In the genomic region with DNA sequence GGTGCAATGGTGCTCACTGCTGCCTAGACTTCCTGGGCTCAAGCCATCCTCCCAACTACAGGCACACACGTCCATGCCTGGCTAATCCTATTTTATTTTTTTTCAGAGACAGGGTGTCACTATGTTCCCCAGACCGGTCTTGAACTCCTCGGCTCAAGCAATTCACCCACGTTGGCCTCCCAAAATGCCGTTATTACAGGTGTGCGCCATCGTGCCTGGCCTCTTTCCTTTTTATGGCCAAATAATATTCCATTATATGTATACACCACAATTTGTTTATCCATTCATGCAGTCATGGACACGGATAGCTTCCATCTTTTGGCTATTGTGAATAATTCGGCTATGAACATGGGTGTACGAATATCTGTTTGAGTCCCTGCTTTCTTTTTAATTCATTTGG, we compare ENCODE assay signal across 9 cellular contexts. TPM values are rescaled to one million over a fixed set of nuclear protein-coding genes. Genes with fewer than 3 reads are reported as not detected.
A peak's percentile ranks its signal among the peaks of the same experiment; 100 is the strongest.
DNase-seq lines count a peak whose midpoint lies in the region; ATAC-seq, FAIRE-seq and TF ChIP-seq lines count a peak whose summit lies in the region.
"Had no signal": no experiment of that assay in that cellular context is flagged by ENCODE, and none has a peak within 500 bp of the region (broad histone marks: within the 10 kb centered on the region; RNA-seq: fewer than 3 reads in every experiment).

No MANE protein-coding gene starts in this region.

- H3K36me3 Mint-ChIP-seq in osteocyte (ENCODE audit: unreplicated experiment), result no peaks in the 10 kb centered on the region

- H3K4me1 Mint-ChIP-seq in osteocyte (ENCODE audit: unreplicated experiment), result peaks cover 16% of the 10 kb centered on the region

- H3K23me2 ChIP-seq in H1 (ENCODE audit: low read depth, low read length), result peaks cover 7% of the 10 kb centered on the region

- H4K20me1 ChIP-seq in DND-41 (ENCODE audit: insufficient read depth, low read length) (no peaks in the 10 kb centered on the region), MM.1S (ENCODE audit: insufficient read depth, low read length) (no peaks in the 10 kb centered on the region), H1 (replicated peaks in 1 of 2; ENCODE audit: control insufficient read depth in 1 of 2, insufficient read depth in 2 of 2, low read length in 2 of 2) (no peaks in the 10 kb centered on the region)

- no peak for TF ChIP-seq RAD21 in H1 (IDR thresholded peaks at IDR 0.05 in 1 of 2, conservative IDR thresholded peaks at IDR 0.05 in 1 of 2; ENCODE audit: low read depth in 2 of 2, low read length in 2 of 2)

- 0 out of 2 replicates have a peak overlapping the region, but pooled peaks have one; percentile 28 for H2AK5ac ChIP-seq in H1 (ENCODE audit: low read depth, low read length)

- no peak overlapping the region for H2BK5ac ChIP-seq in H1 (ENCODE audit: low read depth, low read length)

- H3K56ac ChIP-seq in H1 (replicated peaks; ENCODE audit: insufficient read length, low read depth, low read length), result no peak overlapping the region

- H3K27me3 Mint-ChIP-seq in osteocyte (ENCODE audit: unreplicated experiment), result no peaks in the 10 kb centered on the region

- H2BK20ac ChIP-seq in H1 (ENCODE audit: low read length), result no peak overlapping the region

- ATAC-seq in DND-41 (ENCODE audit: insufficient read depth, low read depth), result no peak

- H3K4me2 ChIP-seq in DND-41 (ENCODE audit: insufficient read depth, low read length) (peak overlapping the region; percentile 70), MM.1S (ENCODE audit: low read depth, low read length) (peak overlapping the region; percentile 88; the same call in 1 of the 2 replicates), H1 (ENCODE audit: insufficient read depth in 1 of 2, low read depth in 2 of 2, low read length in 2 of 2) (peak overlapping the region; percentile 73 to 83; a peak in 3 of 4 replicates)

- peaks cover 3% of the 10 kb centered on the region; the same call in 1 of the 2 replicates for H3K79me1 ChIP-seq in H1 (ENCODE audit: low read depth, low read length)

- H3K14ac ChIP-seq in H1 (ENCODE audit: insufficient read length), result no peak overlapping the region

- H3K4me3 ChIP-seq in DND-41 (ENCODE audit: low read depth in 1 of 2, low read length in 2 of 2), result peak overlapping the region in 1 of 2 experiments; percentile 67; a peak in 2 of 4 replicates
- no peak overlapping the region for H3K4me3 ChIP-seq in MM.1S (ENCODE audit: low read length)
- H3K4me3 ChIP-seq in H1 (ENCODE audit: extremely low read depth in 1 of 4, insufficient read depth in 2 of 4, low read depth in 3 of 4, low read length in 4 of 4), result peak overlapping the region in 1 of 4 experiments; percentile 70; a peak in 3 of 8 replicates

- TF ChIP-seq CTCF in DND-41 (IDR thresholded peaks at IDR 0.05; ENCODE audit: borderline replicate concordance, extremely low read depth, low read length, poor library complexity, severe bottlenecking), result no peak
- TF ChIP-seq CTCF in MM.1S (IDR thresholded peaks at IDR 0.05; ENCODE audit: low read length), result no peak
- TF ChIP-seq CTCF in H1 (IDR thresholded peaks at IDR 0.05; ENCODE audit: control extremely low read depth in 1 of 3, insufficient read depth in 1 of 3, low read depth in 1 of 3, low read length in 3 of 3), result no peak
- TF ChIP-seq CTCF in osteocyte (IDR thresholded peaks at IDR 0.05), result no peak
- TF ChIP-seq CTCF in D721Med (IDR thresholded peaks at IDR 0.05; ENCODE audit: insufficient read depth, missing control alignments), result no peak

- H3K9me2 ChIP-seq in MM.1S (replicated peaks; ENCODE audit: insufficient read depth, low read length), result no peaks in the 10 kb centered on the region

- H3K79me2 ChIP-seq in DND-41 (ENCODE audit: insufficient read depth, low read length) (peaks cover 21% of the 10 kb centered on the region), MM.1S (ENCODE audit: low read length) (peaks cover 26% of the 10 kb centered on the region), H1 (ENCODE audit: control insufficient read depth in 1 of 2, insufficient read depth in 2 of 2, low read length in 2 of 2) (peaks cover 0 to 21% of the 10 kb centered on the region in 2 experiments; a peak in 3 of 4 replicates)

- H3K9me3 Mint-ChIP-seq in osteocyte (ENCODE audit: unreplicated experiment), result no peaks in the 10 kb centered on the region

- H3K27me3 ChIP-seq in DND-41 (ENCODE audit: insufficient read depth, low read length, poor library complexity) (no peaks in the 10 kb centered on the region), MM.1S (replicated peaks; ENCODE audit: insufficient read depth, low read length) (no peaks in the 10 kb centered on the region), H1 (replicated peaks in 1 of 4; ENCODE audit: control insufficient read depth in 3 of 4, extremely low read depth in 1 of 4, insufficient read depth in 3 of 4, low read length in 3 of 4) (no peaks in the 10 kb centered on the region)

- no peak for TF ChIP-seq POLR2A in H1 (IDR thresholded peaks at IDR 0.05; ENCODE audit: control extremely low read depth in 1 of 2, low read depth in 2 of 2, low read length in 2 of 2)

- FAIRE-seq in H1 (lab: Jason Lieb, UNC), result no peak
- FAIRE-seq in D721Med (lab: Jason Lieb, UNC), result no peak
- FAIRE-seq: bronchial epithelial cell had no signal

- no peak overlapping the region for H4K91ac ChIP-seq in H1 (replicated peaks; ENCODE audit: insufficient read length, low read length)

- H2AFZ ChIP-seq in DND-41 (ENCODE audit: low read depth, low read length), result peak overlapping the region; percentile 87
- peak overlapping the region; percentile 94 for H2AFZ ChIP-seq in MM.1S (ENCODE audit: low read length)
- no peak overlapping the region; the same call in 1 of the 2 replicates for H2AFZ ChIP-seq in H1 (ENCODE audit: low read length)

- H3K9ac ChIP-seq in DND-41 (ENCODE audit: low read depth, low read length), result peak overlapping the region; percentile 61; the same call in 1 of the 2 replicates
- H3K9ac ChIP-seq in MM.1S (ENCODE audit: low read length), result no peak overlapping the region
- no peak overlapping the region for H3K9ac ChIP-seq in H1 (replicated peaks in 1 of 4; ENCODE audit: extremely low read depth in 1 of 4, low read depth in 3 of 4, low read length in 3 of 4)

- H2BK12ac ChIP-seq in H1 (ENCODE audit: low read depth, low read length), result no peak overlapping the region

- H3K4me3 Mint-ChIP-seq in osteocyte (ENCODE audit: unreplicated experiment), result peak overlapping the region; percentile 94

- peak overlapping the region; percentile 91 for H3K27ac Mint-ChIP-seq in osteocyte (ENCODE audit: unreplicated experiment)

- H3K36me3 ChIP-seq in DND-41 (ENCODE audit: insufficient read depth, low read length), result peaks cover 10% of the 10 kb centered on the region; the same call in 1 of the 2 replicates
- H3K36me3 ChIP-seq in MM.1S (replicated peaks; ENCODE audit: insufficient read depth, low read length), result no peaks in the 10 kb centered on the region
- H3K36me3 ChIP-seq in H1 (ENCODE audit: control insufficient read depth in 2 of 4, insufficient read depth in 4 of 4, low read length in 3 of 4), result peaks cover 2 to 13% (median 7%) of the 10 kb centered on the region in 4 experiments; a peak in 5 of 8 replicates

- DNase-seq in DND-41 (no peak), MM.1S (no peak), H1 (ENCODE audit: low read depth in 1 of 2, low spot score in 2 of 2) (no peak), osteocyte (ENCODE audit: extremely low spot score, unreplicated experiment) (no peak), NCI-H524 (lab: John Stamatoyannopoulos, UW) (no peak), NOMO-1 treated with dmso at 0.1 percent for 144 hours (lab: John Stamatoyannopoulos, UW; ENCODE audit: unreplicated experiment) (no peak), D721Med (ENCODE audit: insufficient read length, low spot score) (no peak)
- DNase-seq in activated CD4-positive, alpha-beta T cell treated with anti-CD3 and anti-CD28 coated beads for 4 hours, result no peak

- H3F3A ChIP-seq in MM.1S (ENCODE audit: insufficient read depth, low read length), result 0 out of 2 replicates have a peak, but pooled peaks cover 2% of the 10 kb centered on the region

- H3K9me3 ChIP-seq in DND-41 (ENCODE audit: insufficient read depth, low read length, severe bottlenecking) (no peaks in the 10 kb centered on the region), MM.1S (replicated peaks; ENCODE audit: insufficient read depth, low read length) (no peaks in the 10 kb centered on the region), H1 (ENCODE audit: insufficient read depth in 2 of 2, low read depth in 1 of 2, low read length in 1 of 2) (no peaks in the 10 kb centered on the region)

- POLR2A ChIA-PET in H1 (lab: Charles Lee; ENCODE audit: partially characterized antibody), result interaction anchor here (1.2 to 2.3 kb wide), 9 partner anchors 8 to 81 kb away, joined by 3 to 10 read pairs (median 8); a partner anchor contains a TSS

- H3K4me1 ChIP-seq in DND-41 (ENCODE audit: insufficient read depth, low read length) (peaks cover 22% of the 10 kb centered on the region), MM.1S (ENCODE audit: low read length) (peaks cover 9% of the 10 kb centered on the region), H1 (replicated peaks in 1 of 4; ENCODE audit: control insufficient read depth in 3 of 4, insufficient read depth in 4 of 4, low read length in 3 of 4) (peaks cover 0 to 2% (median 0%) of the 10 kb centered on the region in 4 experiments; a peak in 1 of 7 replicates)

- H3K27ac ChIP-seq in DND-41 (ENCODE audit: low read length) (no peak overlapping the region), MM.1S (ENCODE audit: low read length) (no peak overlapping the region), H1 (ENCODE audit: low read depth, low read length) (no peak overlapping the region)

- no peak overlapping the region for H4K5ac ChIP-seq in H1 (ENCODE audit: insufficient read length, low read depth, low read length)

- 89% methylated on average over 10 of the region's 10 CpGs; no CpG with 5 or more reads in 1 of the 2 experiments for WGBS in H1 (ENCODE audit: extremely low coverage in 1 of 2, insufficient coverage in 1 of 2, insufficient read length in 1 of 2, insufficient replicate concordance in 2 of 2, low coverage in 1 of 2, low lambda C conversion rate in 2 of 2, missing lambda C conversion rate in 1 of 2), 2 experiments

- no peak overlapping the region for H3K4ac ChIP-seq in H1 (replicated peaks; ENCODE audit: insufficient read length, low read depth, low read length)

- no peak overlapping the region for H2BK15ac ChIP-seq in H1 (ENCODE audit: low read length)

- H3K23ac ChIP-seq in H1 (ENCODE audit: insufficient read length), result no peak overlapping the region

- CTCF ChIA-PET in H1 (lab: Charles Lee; ENCODE audit: partially characterized antibody), result interaction anchor here (1.1 to 4.7 kb wide), 5 partner anchors 21 to 51 kb away, joined by 3 to 28 read pairs (median 5); no protein-coding TSS in a partner anchor

- no peak overlapping the region for H4K8ac ChIP-seq in H1 (ENCODE audit: extremely low read depth, insufficient read depth, low read length)

- H2BK120ac ChIP-seq in H1 (replicated peaks; ENCODE audit: low read depth, low read length), result no peak overlapping the region

- H3K18ac ChIP-seq in H1 (ENCODE audit: extremely low read depth, low read length), result no peak overlapping the region

- TF ChIP-seq EP300 in H1 (IDR thresholded peaks at IDR 0.05; ENCODE audit: borderline replicate concordance in 1 of 2, low read depth in 2 of 2, low read length in 2 of 2), result no peak

RNA-seq across cellular contexts. Expression of a gene that starts 1.0 kb away (rescaled TPM):
- total RNA-seq in H1 (2021; fragmentation: NEBNext Ultra II Directional; extraction: Animal tissue kit (Norgen Biotek cat#: 25700)), result 39.5 and 40.0 TPM in 2 replicates
- 6.0 and 7.5 TPM in 2 replicates for polyA plus RNA-seq in H1 (2011; rRNA removed)
- polyA plus RNA-seq in H1 (2011; cell fraction: cytosol; rRNA removed), result 12.7 TPM
- polyA plus RNA-seq in H1 (2011; cell fraction: nucleus; rRNA removed), result 13.9 TPM
- 16.6 to 24.6 TPM (median 19.9 TPM) in 4 replicates for polyA plus RNA-seq in H1 (2012, experiment 1 of 2)
- 1.6 TPM for polyA plus RNA-seq in H1 (2012, experiment 2 of 2)
- 14.7 TPM for polyA plus RNA-seq in H1 (2013, experiment 1 of 2)
- 13.4 TPM for polyA plus RNA-seq in H1 (2013, experiment 2 of 2)
- 34.5 and 35.6 TPM in 2 replicates for polyA minus RNA-seq in H1 (2011; rRNA and poly(A)+ RNA removed)
- 20.0 TPM for polyA minus RNA-seq in H1 (2011; cell fraction: cytosol; rRNA and poly(A)+ RNA removed)
- 22.8 TPM for polyA minus RNA-seq in H1 (2011; cell fraction: nucleus; rRNA and poly(A)+ RNA removed)
- total RNA-seq in osteocyte, result 17.3 and 23.1 TPM in 2 replicates

RNA-seq across cellular contexts. Expression of a gene that starts 5.7 kb away (rescaled TPM):
- total RNA-seq in H1 (2021; fragmentation: NEBNext Ultra II Directional; extraction: Animal tissue kit (Norgen Biotek cat#: 25700)), result not detected in 2 replicates
- not detected in 2 replicates for polyA plus RNA-seq in H1 (2011; rRNA removed)
- not detected for polyA plus RNA-seq in H1 (2011; cell fraction: cytosol; rRNA removed)
- not detected for polyA plus RNA-seq in H1 (2011; cell fraction: nucleus; rRNA removed)
- polyA plus RNA-seq in H1 (2012, experiment 1 of 2), result not detected in 4 replicates
- polyA plus RNA-seq in H1 (2012, experiment 2 of 2), result not detected
- polyA plus RNA-seq in H1 (2013, experiment 1 of 2), result not detected
- polyA plus RNA-seq in H1 (2013, experiment 2 of 2), result not detected
- polyA minus RNA-seq in H1 (2011; rRNA and poly(A)+ RNA removed), result not detected in 2 replicates
- polyA minus RNA-seq in H1 (2011; cell fraction: cytosol; rRNA and poly(A)+ RNA removed), result not detected
- not detected for polyA minus RNA-seq in H1 (2011; cell fraction: nucleus; rRNA and poly(A)+ RNA removed)
- not detected in 2 replicates for total RNA-seq in osteocyte
- total RNA-seq: bronchial epithelial cell had no signal

RNA-seq across cellular contexts. Expression of a gene that starts 22.9 kb away (rescaled TPM):
- not detected in 2 replicates for total RNA-seq in H1 (2021; fragmentation: NEBNext Ultra II Directional; extraction: Animal tissue kit (Norgen Biotek cat#: 25700))
- polyA plus RNA-seq in H1 (2011; rRNA removed), result not detected in 2 replicates
- polyA plus RNA-seq in H1 (2011; cell fraction: cytosol; rRNA removed), result 0.78 TPM
- not detected for polyA plus RNA-seq in H1 (2011; cell fraction: nucleus; rRNA removed)
- 0.20 to 0.52 TPM (median 0.21 TPM) in 3 of 4 replicates, not detected in the other for polyA plus RNA-seq in H1 (2012, experiment 1 of 2)
- not detected for polyA plus RNA-seq in H1 (2012, experiment 2 of 2)
- polyA plus RNA-seq in H1 (2013, experiment 1 of 2), result not detected
- 0.15 TPM for polyA plus RNA-seq in H1 (2013, experiment 2 of 2)
- polyA minus RNA-seq in H1 (2011; rRNA and poly(A)+ RNA removed), result not detected in 2 replicates
- polyA minus RNA-seq in H1 (2011; cell fraction: cytosol; rRNA and poly(A)+ RNA removed), result not detected
- polyA minus RNA-seq in H1 (2011; cell fraction: nucleus; rRNA and poly(A)+ RNA removed), result not detected
- 0.59 and 0.78 TPM in 2 replicates for total RNA-seq in osteocyte
- total RNA-seq: bronchial epithelial cell had no signal

RNA-seq across cellular contexts. Expression of a gene that starts 58.8 kb away (rescaled TPM):
- 0.78 and 3.7 TPM in 2 replicates for total RNA-seq in H1 (2021; fragmentation: NEBNext Ultra II Directional; extraction: Animal tissue kit (Norgen Biotek cat#: 25700))
- polyA plus RNA-seq in H1 (2011; rRNA removed), result 3.2 and 3.4 TPM in 2 replicates
- polyA plus RNA-seq in H1 (2011; cell fraction: cytosol; rRNA removed), result 2.2 TPM
- 19.3 TPM for polyA plus RNA-seq in H1 (2011; cell fraction: nucleus; rRNA removed)
- polyA plus RNA-seq in H1 (2012, experiment 1 of 2), result 2.2 to 4.0 TPM (median 3.2 TPM) in 4 replicates
- 0.13 TPM for polyA plus RNA-seq in H1 (2012, experiment 2 of 2)
- polyA plus RNA-seq in H1 (2013, experiment 1 of 2), result 1.9 TPM
- polyA plus RNA-seq in H1 (2013, experiment 2 of 2), result 1.2 TPM
- 4.6 and 4.7 TPM in 2 replicates for polyA minus RNA-seq in H1 (2011; rRNA and poly(A)+ RNA removed)
- 4.0 TPM for polyA minus RNA-seq in H1 (2011; cell fraction: cytosol; rRNA and poly(A)+ RNA removed)
- 9.7 TPM for polyA minus RNA-seq in H1 (2011; cell fraction: nucleus; rRNA and poly(A)+ RNA removed)
- 7.1 and 7.2 TPM in 2 replicates for total RNA-seq in osteocyte
